8 cellular contexts compared by ENCODE assay signal in genomic region chr4:121900132-121900983, GRCh38. TPM values are rescaled to one million over a fixed set of nuclear protein-coding genes. Genes with fewer than 3 reads are reported as not detected.
DNase-seq lines count a peak whose midpoint lies in the region; ATAC-seq and TF ChIP-seq lines count a peak whose summit lies in the region.

No MANE protein-coding gene starts in this region.

- no peaks in the 10 kb centered on the region for H3K36me3 ChIP-seq in BJ (ENCODE audit: control insufficient read depth, insufficient read depth, low read length)

- intact Hi-C loops in activated CD4-positive, alpha-beta T cell treated with anti-CD3 and anti-CD28 coated beads, Interleukin-2, amount 10 ng/mL, durations not matched to agents 24 days and 14 days (cut with micrococcal nuclease), result loop anchor here (1.0 to 10.0 kb wide), 4 partner anchors 412 to 1024 kb away; partner anchors contain the start of gene NUDT6

- no peaks in the 10 kb centered on the region for H3K36me3 Mint-ChIP-seq in activated CD4-positive, alpha-beta T cell treated with anti-CD3 and anti-CD28 coated beads, Interleukin-2, amount 10 ng/mL, durations not matched to agents 24 days and 14 days (ENCODE audit: low read depth)
- H3K36me3 Mint-ChIP-seq in memory B cell, result no peaks in the 10 kb centered on the region

- peak; percentile 78 for TF ChIP-seq CTCF in BJ (IDR thresholded peaks at IDR 0.05; ENCODE audit: insufficient read depth, low read depth, low read length)

- POLR2A ChIA-PET in BJ (lab: Charles Lee), result no interaction called here

- DNase-seq in BJ (ENCODE audit: low read depth) (peak; percentile 10), NCI-H460 (ENCODE audit: extremely low read depth, low read depth) (peak; percentile 54), memory B cell (ENCODE audit: low spot score in 2 of 2) (peak; percentile 35 to 39)
- DNase-seq in activated CD4-positive, alpha-beta T cell treated with anti-CD3 and anti-CD28 coated beads, Interleukin-2, amount 10 ng/mL, durations not matched to agents 24 days and 14 days, result peak; percentile 86
- DNase-seq in effector CD8-positive, alpha-beta T cell (lab: John Stamatoyannopoulos, UW), result peak; percentile 1
- DNase-seq in stimulated activated naive CD8-positive, alpha-beta T cell treated with anti-CD3 and anti-CD28 coated beads, Interleukin-15, Interleukin-2, amounts not matched to agents 100 U/mL and 50 U/mL, for 24 hours, result peak; percentile 44

- no peak overlapping the region for H3K4me3 Mint-ChIP-seq in activated CD4-positive, alpha-beta T cell treated with anti-CD3 and anti-CD28 coated beads, Interleukin-2, amount 10 ng/mL, durations not matched to agents 24 days and 14 days
- no peak overlapping the region for H3K4me3 Mint-ChIP-seq in memory B cell

- peak; percentile 78 for ATAC-seq in GM18873 (IDR thresholded peaks at IDR 0.05; ENCODE audit: low FRiP score, unreplicated experiment)
- ATAC-seq in HG03095 (IDR thresholded peaks at IDR 0.05; ENCODE audit: unreplicated experiment), result peak; percentile 96
- peak; percentile 84 for ATAC-seq in memory B cell (ENCODE audit: low read depth)
- peak; percentile 76 for ATAC-seq in stimulated activated naive CD8-positive, alpha-beta T cell treated with anti-CD3 and anti-CD28 coated beads, Interleukin-15, Interleukin-2, amounts not matched to agents 100 U/mL and 50 U/mL, for 24 hours

- no peak overlapping the region for H3K27ac Mint-ChIP-seq in activated CD4-positive, alpha-beta T cell treated with anti-CD3 and anti-CD28 coated beads, Interleukin-2, amount 10 ng/mL, durations not matched to agents 24 days and 14 days
- no peak overlapping the region for H3K27ac Mint-ChIP-seq in memory B cell

- H3K4me3 ChIP-seq in BJ (ENCODE audit: low read depth, low read length), result no peak overlapping the region

- no peaks in the 10 kb centered on the region for H3K9me3 Mint-ChIP-seq in activated CD4-positive, alpha-beta T cell treated with anti-CD3 and anti-CD28 coated beads, Interleukin-2, amount 10 ng/mL, durations not matched to agents 24 days and 14 days
- H3K9me3 Mint-ChIP-seq in memory B cell, result no peaks in the 10 kb centered on the region

- H3K27me3 ChIP-seq in BJ (ENCODE audit: control insufficient read depth, insufficient read depth, low read length), result no peaks in the 10 kb centered on the region

- CTCF ChIA-PET in BJ (lab: Yijun Ruan, JAX), result interaction anchor here (0.7 to 2.7 kb wide), 24 partner anchors 9 to 1030 kb away, joined by 3 to 32 read pairs (median 4); no protein-coding TSS in a partner anchor

- H3K27me3 Mint-ChIP-seq in activated CD4-positive, alpha-beta T cell treated with anti-CD3 and anti-CD28 coated beads, Interleukin-2, amount 10 ng/mL, durations not matched to agents 24 days and 14 days, result peaks cover 3% of the 10 kb centered on the region
- H3K27me3 Mint-ChIP-seq in memory B cell, result peaks cover 4% of the 10 kb centered on the region

- H3K4me1 Mint-ChIP-seq in activated CD4-positive, alpha-beta T cell treated with anti-CD3 and anti-CD28 coated beads, Interleukin-2, amount 10 ng/mL, durations not matched to agents 24 days and 14 days, result peaks cover 4% of the 10 kb centered on the region
- peaks cover 4% of the 10 kb centered on the region for H3K4me1 Mint-ChIP-seq in memory B cell

RNA-seq across cellular contexts. Expression of gene BBS7, which starts 30.1 kb away (rescaled TPM):
- polyA plus RNA-seq in BJ (2011; rRNA removed), result 15.0 and 19.6 TPM in 2 replicates
- polyA minus RNA-seq in BJ (2011; rRNA and poly(A)+ RNA removed), result 5.7 and 7.8 TPM in 2 replicates
- total RNA-seq in NCI-H460 (2014; rRNA removed; shearing (Covaris generic)), result 11.4 and 13.1 TPM in 2 replicates
- 8.8 and 10.3 TPM in 2 replicates for polyA plus RNA-seq in NCI-H460 (2014; cell fraction: nucleus; rRNA removed)
- 18.3 and 18.7 TPM in 2 replicates for total RNA-seq in activated CD4-positive, alpha-beta T cell treated with anti-CD3 and anti-CD28 coated beads, Interleukin-2, amount 10 ng/mL, durations not matched to agents 24 days and 14 days

RNA-seq across cellular contexts. Expression of gene TRPC3, which starts 51.5 kb away (rescaled TPM):
- polyA plus RNA-seq in BJ (2011; rRNA removed), result 0.43 and 0.56 TPM in 2 replicates
- 0.46 and 0.76 TPM in 2 replicates for polyA minus RNA-seq in BJ (2011; rRNA and poly(A)+ RNA removed)
- total RNA-seq in NCI-H460 (2014; rRNA removed; shearing (Covaris generic)), result 0.02 TPM in 1 of 2 replicates, not detected in the other
- polyA plus RNA-seq in NCI-H460 (2014; cell fraction: nucleus; rRNA removed), result not detected in 2 replicates
- total RNA-seq in activated CD4-positive, alpha-beta T cell treated with anti-CD3 and anti-CD28 coated beads, Interleukin-2, amount 10 ng/mL, durations not matched to agents 24 days and 14 days, result 2.7 and 3.1 TPM in 2 replicates

Comparison
In these comparisons a context has a peak if more than half of its experiments do, and no peak if none do; other contexts are left out.
1. DNase-seq: peak in every context shown above with its lines; median percentile 86 in activated CD4-positive, alpha-beta T cell treated with anti-CD3 and anti-CD28 coated beads, Interleukin-2, amount 10 ng/mL, durations not matched to agents 24 days and 14 days; 54 in NCI-H460; 44 in stimulated activated naive CD8-positive, alpha-beta T cell treated with anti-CD3 and anti-CD28 coated beads, Interleukin-15, Interleukin-2, amounts not matched to agents 100 U/mL and 50 U/mL, for 24 hours; 37 in memory B cell; 10 in BJ; 1 in effector CD8-positive, alpha-beta T cell.